Comparison of ENCODE assay signal across 8 cellular contexts in the genomic region with DNA sequence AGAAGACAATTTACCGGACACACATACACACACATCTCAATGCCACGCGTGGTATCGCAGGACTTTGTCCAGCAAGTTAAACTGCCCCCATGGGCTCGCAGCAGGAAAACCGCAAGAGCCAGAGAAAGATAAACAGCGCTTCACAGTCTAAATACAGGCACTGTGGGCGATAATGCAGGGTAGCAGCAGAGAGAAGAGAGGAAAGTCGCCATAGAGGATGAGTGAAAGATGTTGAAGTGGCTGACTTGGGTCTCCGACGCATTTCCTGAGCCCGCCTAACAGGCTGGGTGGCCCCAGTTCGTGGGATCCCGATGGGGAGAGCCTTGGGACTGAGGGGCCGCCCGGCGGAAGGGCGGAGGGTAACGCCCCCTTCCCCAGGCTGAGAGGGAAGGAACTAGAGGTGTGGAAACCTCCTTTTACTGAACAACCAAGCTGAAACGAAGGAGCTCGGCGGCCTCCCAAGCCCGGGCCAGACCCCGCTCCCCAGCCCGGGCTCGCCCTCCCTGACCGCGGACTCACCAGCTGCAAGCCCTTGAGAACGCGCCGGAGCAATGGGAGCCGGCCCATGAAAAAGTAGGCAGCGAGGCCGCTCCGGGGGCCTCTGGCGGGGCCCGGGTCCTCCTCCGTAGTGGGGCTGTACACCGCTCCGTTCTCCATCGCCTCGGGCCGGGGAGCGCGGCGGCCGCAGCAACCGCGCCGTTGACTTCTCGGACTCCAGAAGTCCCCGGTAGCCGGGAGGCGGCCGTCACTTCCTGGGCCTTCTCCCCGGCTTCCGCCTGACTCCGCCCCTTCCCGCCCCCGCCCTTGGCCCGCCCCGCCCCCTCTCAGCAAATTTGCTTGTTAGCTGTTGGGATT. TPM values are rescaled to one million over a fixed set of nuclear protein-coding genes. Genes with fewer than 3 reads are reported as not detected.
A peak's percentile ranks its signal among the peaks of the same experiment; 100 is the strongest.
DNase-seq lines count a peak whose midpoint lies in the region; ATAC-seq and TF ChIP-seq lines count a peak whose summit lies in the region.

Gene CMTM6 (minus strand): TSS at position 764 of the 855 bp plus-strand sequence. CDS start 107 bp downstream, at position 657.

- no peaks in the 10 kb centered on the region for H3K27me3 Mint-ChIP-seq in activated CD4-positive, alpha-beta memory T cell treated with anti-CD3 and anti-CD28 coated beads for 36 hours

- H3K27me3 ChIP-seq in dorsolateral prefrontal cortex: no peaks in the 10 kb centered on the region

- 1% methylated on average over 51 to 56 of the region's 62 CpGs for WGBS in lower leg skin, 2 donors

- CTCF ChIA-PET in activated CD4-positive, alpha-beta memory T cell treated with anti-CD3 and anti-CD28 coated beads for 36 hours (lab: Charles Lee): interaction anchor here (0.7 to 1.3 kb wide), 3 partner anchors 58 to 130 kb away, joined by 3 to 7 read pairs (median 4); no protein-coding TSS in a partner anchor

- H3K9me3 Mint-ChIP-seq in activated CD4-positive, alpha-beta memory T cell treated with anti-CD3 and anti-CD28 coated beads for 36 hours: no peaks in the 10 kb centered on the region

- TF ChIP-seq POLR2A in lower leg skin (IDR thresholded peaks at IDR 0.05): peak in 1 of 2 donors; percentile 14

- H3K4me3 ChIP-seq in dorsolateral prefrontal cortex (peak within 1 kb of the TSS; percentile 57 to 100 (median 91)), lower leg skin (ENCODE audit: low read depth, poor library complexity, severe bottlenecking) (peak within 1 kb of the TSS; percentile 91)

- peak within 1 kb of the TSS; percentile 47 to 96 (median 91) for H3K27ac ChIP-seq in dorsolateral prefrontal cortex

- peaks cover 32% of the 10 kb centered on the region for H3K4me1 Mint-ChIP-seq in activated CD4-positive, alpha-beta memory T cell treated with anti-CD3 and anti-CD28 coated beads for 36 hours (ENCODE audit: low read depth)

- DNase-seq in AG20443 (ENCODE audit: low spot score) (peak; percentile 98), NCI-H748 (lab: John Stamatoyannopoulos, UW; ENCODE audit: unreplicated experiment) (peak; percentile 83), dorsolateral prefrontal cortex (peak; percentile 63 to 87 (median 81)), lower leg skin (ENCODE audit: low spot score in 2 of 2) (peak; percentile 66 to 95)
- DNase-seq in activated CD4-positive, alpha-beta memory T cell treated with anti-CD3 and anti-CD28 coated beads for 36 hours: peak; percentile 84
- DNase-seq in stimulated activated CD4-positive, alpha-beta T cell treated with anti-CD3 and anti-CD28 coated beads, Interleukin-4, amount 100 ng/mL, for 24 hours: peak; percentile 75

- intact Hi-C loops in activated CD4-positive, alpha-beta memory T cell treated with anti-CD3 and anti-CD28 coated beads for 36 hours (cut with micrococcal nuclease): loop anchor here (1.0 to 5.0 kb wide), 4 partner anchors 35 to 326 kb away; partner anchors contain the start of genes CNOT10 and DYNC1LI1
- intact Hi-C loops in dorsolateral prefrontal cortex (cut with DNase I) (loop anchor here in 1 of 2 donors (2.0 kb wide), 1 partner anchor 68 kb away; the partner anchor contains the start of gene DYNC1LI1), lower leg skin (cut with DNase I; ENCODE audit: low total_unique reads) (no loop called here)

- POLR2A ChIA-PET in activated CD4-positive, alpha-beta memory T cell treated with anti-CD3 and anti-CD28 coated beads for 36 hours (lab: Charles Lee): interaction anchor here (0.6 to 2.1 kb wide), 7 partner anchors 14 to 273 kb away, joined by 3 to 6 read pairs (median 3); partner anchors contain the start of genes CMTM7 and DYNC1LI1

- ATAC-seq in GM18909 (IDR thresholded peaks at IDR 0.05; ENCODE audit: poor library complexity, unreplicated experiment) (peak; percentile 77), HG03159 (IDR thresholded peaks at IDR 0.05; ENCODE audit: unreplicated experiment) (peak; percentile 74)

- peak within 1 kb of the TSS; percentile 100 for H3K4me3 Mint-ChIP-seq in activated CD4-positive, alpha-beta memory T cell treated with anti-CD3 and anti-CD28 coated beads for 36 hours

- TF ChIP-seq CTCF in dorsolateral prefrontal cortex (IDR thresholded peaks at IDR 0.05 in 54 of 56, conservative IDR thresholded peaks at IDR 0.05 in 2 of 56; ENCODE audit: low read depth in 1 of 56, partially characterized antibody in 56 of 56) (peak in 14 of 56 donors; percentile 6 to 49 (median 17)), lower leg skin (IDR thresholded peaks at IDR 0.05) (no peak)

- H3K36me3 Mint-ChIP-seq in activated CD4-positive, alpha-beta memory T cell treated with anti-CD3 and anti-CD28 coated beads for 36 hours: peaks cover 6% of the 10 kb centered on the region

- H3K27ac Mint-ChIP-seq in activated CD4-positive, alpha-beta memory T cell treated with anti-CD3 and anti-CD28 coated beads for 36 hours: peak within 1 kb of the TSS; percentile 97

RNA-seq across cellular contexts. Expression of gene CMTM6, which starts in this region (rescaled TPM):
- 10 to 100 TPM; 87.7 to 89.1 TPM for total RNA-seq in activated CD4-positive, alpha-beta memory T cell treated with anti-CD3 and anti-CD28 coated beads for 36 hours
- total RNA-seq in dorsolateral prefrontal cortex: 10 to 100 TPM in 73 of 120 experiments, 1 to 10 TPM in 47; 6.4 to 19.8 (median 10.5) TPM
- 100 to 1,000 TPM in 2 of 4 donors, 10 to 100 TPM in 2; 63.1 to 284 (median 118) TPM for total RNA-seq in lower leg skin

Comparison
In these comparisons a context has a peak if more than half of its experiments do, and no peak if none do; other contexts are left out.
1. Peak in every context shown above with its lines: DNase-seq, ATAC-seq, H3K4me3 ChIP-seq and H3K27ac ChIP-seq.